27 cellular contexts compared by ENCODE assay signal in the genomic region with DNA sequence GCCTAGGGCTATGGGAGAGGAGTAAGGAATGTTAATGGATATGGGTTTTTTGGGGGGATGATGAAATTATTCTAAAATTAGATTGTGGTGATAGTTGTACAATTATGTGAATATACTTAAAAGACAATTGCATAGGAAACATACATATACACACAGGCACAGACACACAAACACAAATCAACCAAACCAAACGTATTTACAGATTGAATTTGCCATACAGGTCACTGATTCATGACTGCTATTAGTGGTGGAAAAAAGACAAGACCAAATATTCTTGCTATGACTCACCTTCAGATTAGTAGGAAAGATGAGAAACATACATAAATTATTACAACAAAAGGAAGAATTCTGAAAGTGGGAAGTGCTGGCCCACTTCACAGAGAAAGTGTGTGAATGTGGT.
A peak's percentile ranks its signal among the peaks of the same experiment; 100 is the strongest.
DNase-seq lines count a peak whose midpoint lies in the region; ATAC-seq, FAIRE-seq and TF ChIP-seq lines count a peak whose summit lies in the region.
"Had no signal": no experiment of that assay in that cellular context is flagged by ENCODE, and none has a peak within 500 bp of the region (broad histone marks: within the 10 kb centered on the region; RNA-seq: fewer than 3 reads in every experiment).

No MANE protein-coding gene starts in this region.

- H3K4me2 ChIP-seq in PC-3 (ENCODE audit: low read length) (no peak overlapping the region), mesenchymal stem cell (ENCODE audit: low read length, poor library complexity, severe bottlenecking) (no peak overlapping the region)

- H3K27me3 ChIP-seq in PC-3 (ENCODE audit: low read length) (peaks cover 15% of the 10 kb centered on the region), brain microvascular endothelial cell (replicated peaks) (no peaks in the 10 kb centered on the region), mesenchymal stem cell (ENCODE audit: control insufficient read depth in 1 of 2, insufficient read depth in 1 of 2, low read length in 2 of 2) (no peaks in the 10 kb centered on the region), HAP-1 (ENCODE audit: low read depth) (no peaks in the 10 kb centered on the region), small intestine (ENCODE audit: control insufficient read depth in 2 of 2, insufficient read depth in 2 of 2, low read length in 2 of 2) (no peaks in the 10 kb centered on the region)
- H3K27me3 ChIP-seq: adrenal gland, spleen, tibial nerve had no signal

- no CpG with 5 or more reads among the region's 1 CpG for WGBS in mesenchymal stem cell
- WGBS in small intestine, 3 donors: 0 to 27% (median 14%) methylated on average over 1 of the region's 1 CpG

- CTCF ChIA-PET in PC-3 (lab: Charles Lee): no interaction called here

- no peak for FAIRE-seq in small intestine (lab: Jason Lieb, UNC)
- FAIRE-seq: GM18507 had no signal

- no peak overlapping the region for H2BK12ac ChIP-seq in mesenchymal stem cell (ENCODE audit: low read length in 2 of 2)

- no peak overlapping the region for H3K4ac ChIP-seq in mesenchymal stem cell (ENCODE audit: low read depth in 1 of 2, low read length in 2 of 2)

- TF ChIP-seq CTCF in PC-3 (conservative IDR thresholded peaks at IDR 0.05; ENCODE audit: low read depth, low read length) (no peak), brain microvascular endothelial cell (IDR thresholded peaks at IDR 0.05; ENCODE audit: low read depth, low read length, missing control alignments) (no peak)

- no peaks in the 10 kb centered on the region for H3K9me2 ChIP-seq in PC-3 (replicated peaks; ENCODE audit: low read length)

- H3K14ac ChIP-seq in mesenchymal stem cell (ENCODE audit: low read length in 2 of 2): no peak overlapping the region

- peaks cover 11% of the 10 kb centered on the region for H3K4me1 ChIP-seq in PC-3 (ENCODE audit: insufficient read depth, low read length)
- H3K4me1 ChIP-seq in mesenchymal stem cell (ENCODE audit: control insufficient read depth, insufficient read depth, low read depth, low read length): no peaks in the 10 kb centered on the region
- peaks cover 7% of the 10 kb centered on the region for H3K4me1 ChIP-seq in HAP-1
- no peaks in the 10 kb centered on the region for H3K4me1 ChIP-seq in small intestine (ENCODE audit: control insufficient read depth in 2 of 2, insufficient read depth in 1 of 2, low read depth in 1 of 2, low read length in 1 of 2)
- H3K4me1 ChIP-seq: adrenal gland, spleen, tibial nerve had no signal

- no peaks in the 10 kb centered on the region for H3K79me2 ChIP-seq in PC-3 (ENCODE audit: low read length)

- POLR2A ChIA-PET in PC-3 (lab: Charles Lee; ENCODE audit: unreplicated experiment): no interaction called here

- no peak overlapping the region for H3K23ac ChIP-seq in mesenchymal stem cell (ENCODE audit: low read length in 2 of 2)

- no peaks in the 10 kb centered on the region for H3F3A ChIP-seq in PC-3 (ENCODE audit: low read length, unreplicated experiment)

- H3K27ac ChIP-seq in PC-3 (ENCODE audit: low read length) (no peak overlapping the region), brain microvascular endothelial cell (no peak overlapping the region), mesenchymal stem cell (ENCODE audit: low read length, poor library complexity, severe bottlenecking) (no peak overlapping the region), small intestine (ENCODE audit: low read depth in 1 of 2, low read length in 1 of 2) (no peak overlapping the region)
- H3K27ac ChIP-seq: adrenal gland, spleen, tibial nerve had no signal

- in situ Hi-C loops in brain microvascular endothelial cell (cut with HindIII; ENCODE audit: low pct_ligation_motif_present, low sequenced_read_pairs) (no loop called here), HAP-1 (cut with MboI; ENCODE audit: low sequenced_read_pairs) (no loop called here)

- no peaks in the 10 kb centered on the region for H3K9me3 ChIP-seq in PC-3 (ENCODE audit: low read length)
- H3K9me3 ChIP-seq in mesenchymal stem cell (ENCODE audit: control insufficient read depth, low read length): no peaks in the 10 kb centered on the region
- H3K9me3 ChIP-seq in HAP-1: no peaks in the 10 kb centered on the region
- H3K9me3 ChIP-seq in small intestine (ENCODE audit: control insufficient read depth, low read depth): no peaks in the 10 kb centered on the region
- H3K9me3 ChIP-seq: adrenal gland, spleen, tibial nerve had no signal

- ATAC-seq in PC-3: no peak; the same call in 1 of the 2 replicates
- ATAC-seq: natural killer cell, Panc1, T-cell had no signal

- no peaks in the 10 kb centered on the region for H3K79me1 ChIP-seq in mesenchymal stem cell (replicated peaks; ENCODE audit: low read length, poor library complexity, severe bottlenecking)

- no peak overlapping the region for H4K8ac ChIP-seq in mesenchymal stem cell (ENCODE audit: low read length)

- no peak overlapping the region for H2AFZ ChIP-seq in PC-3 (ENCODE audit: low read length)
- H2AFZ ChIP-seq in mesenchymal stem cell (ENCODE audit: low read depth, low read length): no peak overlapping the region

- H4K20me1 ChIP-seq in PC-3 (ENCODE audit: low read length): no peaks in the 10 kb centered on the region

- H2BK120ac ChIP-seq in mesenchymal stem cell (ENCODE audit: low read depth, low read length): no peak overlapping the region

- H4K91ac ChIP-seq in mesenchymal stem cell (ENCODE audit: low read length): no peak overlapping the region

- H3K9ac ChIP-seq in PC-3 (ENCODE audit: low read length) (no peak overlapping the region), mesenchymal stem cell (ENCODE audit: low read length) (no peak overlapping the region)

- no TSS peak for BruUV-seq in PC-3 (replicated peaks; lab: Mats Ljungman, UMichigan)

- H2BK15ac ChIP-seq in mesenchymal stem cell (ENCODE audit: low read depth, poor library complexity, severe bottlenecking): no peak overlapping the region

- H2AK5ac ChIP-seq in mesenchymal stem cell (ENCODE audit: low read length, severe bottlenecking): no peak overlapping the region

- no peaks in the 10 kb centered on the region for H3K36me3 ChIP-seq in PC-3 (ENCODE audit: low read depth, low read length)
- H3K36me3 ChIP-seq in brain microvascular endothelial cell (replicated peaks): no peaks in the 10 kb centered on the region
- no peaks in the 10 kb centered on the region for H3K36me3 ChIP-seq in mesenchymal stem cell (ENCODE audit: control insufficient read depth in 1 of 2, insufficient read depth in 2 of 2, low read depth in 1 of 2, low read length in 2 of 2)
- no peaks in the 10 kb centered on the region for H3K36me3 ChIP-seq in HAP-1 (replicated peaks)
- no peaks in the 10 kb centered on the region for H3K36me3 ChIP-seq in small intestine (ENCODE audit: control insufficient read depth in 2 of 2, insufficient read depth in 2 of 2, low read length in 2 of 2)
- H3K36me3 ChIP-seq: adrenal gland, spleen, tibial nerve had no signal

- H3K18ac ChIP-seq in mesenchymal stem cell (ENCODE audit: low read depth in 1 of 2, low read length in 2 of 2): no peak overlapping the region

- no peak overlapping the region for H2BK5ac ChIP-seq in mesenchymal stem cell (ENCODE audit: low read depth, low read length, poor library complexity, severe bottlenecking)

- H3K4me3 ChIP-seq in PC-3 (ENCODE audit: low read length): no peak overlapping the region
- H3K4me3 ChIP-seq in brain microvascular endothelial cell (ENCODE audit: low read depth, low read length): no peak overlapping the region
- H3K4me3 ChIP-seq in mesenchymal stem cell (ENCODE audit: insufficient read depth in 1 of 2, low read depth in 1 of 2, low read length in 2 of 2): no peak overlapping the region
- H3K4me3 ChIP-seq in HAP-1: no peak overlapping the region
- H3K4me3 ChIP-seq in small intestine (ENCODE audit: low read depth in 1 of 2, low read length in 2 of 2): no peak overlapping the region
- H3K4me3 ChIP-seq: adrenal gland, spleen, tibial nerve had no signal

- peak; percentile 6 for DNase-seq in EL
- DNase-seq in PC-3: peak; percentile 37
- DNase-seq in brain microvascular endothelial cell: peak; percentile 3
- peak; percentile 7 for DNase-seq in mesenchymal stem cell
- no peak for DNase-seq in cerebellar nuclear complex (lab: John Stamatoyannopoulos, UW)
- no peak for DNase-seq in HAP-1 (ENCODE audit: low spot score in 2 of 2)
- no peak for DNase-seq in small intestine
- no peak for DNase-seq in T-helper 1 cell
- DNase-seq: activated B cell treated with CpG ODN at 0.5 μM for 24 hours; activated CD4-positive, alpha-beta T cell treated with anti-CD3 and anti-CD28 coated beads, Interleukin-2, amount 50 U/mL, for 4 hours; activated naive CD4-positive, alpha-beta T cell treated with Interleukin-2 at 50 U/mL for 16 hours; adrenal gland; COR-L47; dermis blood vessel endothelial cell; DMS79; IMR-90; islet precursor cell; natural killer cell; NCI-H1092 treated with DMSO at 0.1 percent for 48 hours; NCI-H187; NCI-H2171 treated with DMSO at 0.1 percent for 48 hours; NCI-H524 treated with DMSO at 0.1 percent for 48 hours; spleen; T-cell had no signal

- intact Hi-C loops in PC-3 (cut with micrococcal nuclease): no loop called here

Comparison
In these comparisons a context has a peak if more than half of its experiments do, and no peak if none do; other contexts are left out.
1. DNase-seq: peak in EL (single experiment), PC-3 (single experiment), brain microvascular endothelial cell (single experiment) and mesenchymal stem cell (single experiment); none in cerebellar nuclear complex (0 of 2), HAP-1 (0 of 2), small intestine (single experiment) and T-helper 1 cell (0 of 5).